ENCODE assay signal across 12 cellular contexts in the genomic region with DNA sequence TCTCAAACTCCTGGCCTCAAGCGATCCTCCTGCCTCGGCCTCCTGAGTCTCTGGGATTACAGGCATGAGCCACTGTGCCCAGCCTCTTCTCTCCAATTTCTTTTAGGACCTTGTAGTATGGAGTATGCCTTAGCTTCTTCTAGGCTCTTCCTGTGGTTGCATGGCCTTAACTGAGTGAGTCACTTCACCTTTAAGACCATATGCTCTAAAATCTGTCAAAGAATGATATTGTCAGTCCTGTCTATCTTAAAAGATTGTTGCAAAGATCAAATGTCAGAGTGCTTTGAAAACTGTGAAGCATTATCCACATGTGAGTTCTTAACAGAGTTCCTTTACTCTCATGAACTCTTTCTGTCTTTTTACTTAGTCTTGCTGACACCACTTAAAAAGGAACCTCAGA. TPM values are rescaled to one million over a fixed set of nuclear protein-coding genes. Genes with fewer than 3 reads are reported as not detected.
DNase-seq lines count a peak whose midpoint lies in the region; ATAC-seq and TF ChIP-seq lines count a peak whose summit lies in the region.
"Had no signal": no experiment of that assay in that cellular context is flagged by ENCODE, and none has a peak within 500 bp of the region (broad histone marks: within the 10 kb centered on the region; RNA-seq: fewer than 3 reads in every experiment).

No MANE protein-coding gene starts in this region.

- H3K27me3 ChIP-seq in HCT116 (ENCODE audit: insufficient read depth, low read length) (no peaks in the 10 kb centered on the region), adrenal gland (no peaks in the 10 kb centered on the region)

- H3K27ac ChIP-seq in HCT116 (ENCODE audit: low read depth, low read length) (no peak overlapping the region), mesodermal cell (ENCODE audit: low read depth, low read length, severe bottlenecking) (peak overlapping the region; percentile 34), adrenal gland (peak overlapping the region in 1 of 5 donors; percentile 20)

- CTCF ChIA-PET in HCT116 (lab: Charles Lee): interaction anchor here (0.8 to 1.0 kb wide), 2 partner anchors 8 to 10 kb away, joined by 4 to 6 read pairs; no protein-coding TSS in a partner anchor

- no peaks in the 10 kb centered on the region for H3K36me3 Mint-ChIP-seq in activated naive CD8-positive, alpha-beta T cell treated with anti-CD3 and anti-CD28 coated beads for 36 hours

- H3K4me1 Mint-ChIP-seq in activated naive CD8-positive, alpha-beta T cell treated with anti-CD3 and anti-CD28 coated beads for 36 hours: peaks cover 29% of the 10 kb centered on the region

- peak overlapping the region; percentile 47 for H3K27ac Mint-ChIP-seq in activated naive CD8-positive, alpha-beta T cell treated with anti-CD3 and anti-CD28 coated beads for 36 hours
- H3K27ac Mint-ChIP-seq: memory B cell had no signal

- no peaks in the 10 kb centered on the region for H3K27me3 Mint-ChIP-seq in activated naive CD8-positive, alpha-beta T cell treated with anti-CD3 and anti-CD28 coated beads for 36 hours
- H3K27me3 Mint-ChIP-seq: memory B cell had no signal

- TF ChIP-seq CTCF in HCT116 (IDR thresholded peaks at IDR 0.05 in 2 of 3, conservative IDR thresholded peaks at IDR 0.05 in 1 of 3; ENCODE audit: borderline replicate concordance in 1 of 3, insufficient read depth in 1 of 3, low read depth in 2 of 3, low read length in 2 of 3) (no peak), adrenal gland (IDR thresholded peaks at IDR 0.05) (no peak)

- no peak overlapping the region for H2AFZ ChIP-seq in HCT116 (ENCODE audit: low read depth, low read length, poor library complexity, severe bottlenecking)

- H3K4me1 ChIP-seq in HCT116 (ENCODE audit: control insufficient read depth in 1 of 2, insufficient read depth in 2 of 2, low read length in 2 of 2): peaks cover 22 to 42% of the 10 kb centered on the region in 2 experiments
- peaks cover 27% of the 10 kb centered on the region for H3K4me1 ChIP-seq in mesodermal cell (ENCODE audit: control insufficient read depth, insufficient read depth, low read length, poor library complexity, severe bottlenecking)
- peaks cover 21 to 25% of the 10 kb centered on the region in 2 donors for H3K4me1 ChIP-seq in adrenal gland (replicated peaks in 1 of 2)

- H3K36me3 ChIP-seq in HCT116 (ENCODE audit: control insufficient read depth in 1 of 2, insufficient read depth in 2 of 2, low read length in 2 of 2): no peaks in the 10 kb centered on the region
- H3K36me3 ChIP-seq in mesodermal cell (ENCODE audit: control insufficient read depth, insufficient read depth, low read length): peaks cover 27% of the 10 kb centered on the region
- H3K36me3 ChIP-seq in adrenal gland (replicated peaks in 1 of 2): no peaks in the 10 kb centered on the region
- H3K36me3 ChIP-seq: thoracic aorta had no signal

- no peaks in the 10 kb centered on the region for H3K9me3 Mint-ChIP-seq in activated naive CD8-positive, alpha-beta T cell treated with anti-CD3 and anti-CD28 coated beads for 36 hours
- H3K9me3 Mint-ChIP-seq: memory B cell had no signal

- no peak overlapping the region for H3K4me3 ChIP-seq in HCT116 (replicated peaks in 1 of 2; ENCODE audit: low read depth in 1 of 2, low read length in 2 of 2)
- H3K4me3 ChIP-seq in mesodermal cell (ENCODE audit: extremely low read depth, insufficient read depth, low read length, poor library complexity, severe bottlenecking): no peak overlapping the region
- H3K4me3 ChIP-seq in adrenal gland: no peak overlapping the region
- H3K4me3 ChIP-seq: thoracic aorta had no signal

- POLR2A ChIA-PET in HCT116 (lab: Charles Lee): interaction anchor here (1.0 kb wide), 1 partner anchor 10 kb away, joined by 4 read pairs; no protein-coding TSS in a partner anchor

- H3K4me3 Mint-ChIP-seq in activated naive CD8-positive, alpha-beta T cell treated with anti-CD3 and anti-CD28 coated beads for 36 hours: no peak overlapping the region
- H3K4me3 Mint-ChIP-seq: memory B cell had no signal

- RAD21 ChIA-PET in HCT116 (lab: Charles Lee; ENCODE audit: low non-redundant PET in 1 of 2, low total read pairs in 2 of 2, uncharacterized antibody in 2 of 2, unreplicated experiment in 2 of 2): interaction anchor here in 1 of 2 experiments (0.6 to 0.7 kb wide), 2 partner anchors 37 to 150 kb away, joined by 3 to 4 read pairs; a partner anchor contains a TSS

- peak; percentile 21 for ATAC-seq in HCT116

- H3K9me2 ChIP-seq in HCT116 (ENCODE audit: insufficient read depth): no peaks in the 10 kb centered on the region

- peak; percentile 65 for DNase-seq in A172 (ENCODE audit: low spot score)
- no peak for DNase-seq in HCT116 (ENCODE audit: low read depth, low spot score)
- DNase-seq in activated naive CD8-positive, alpha-beta T cell treated with anti-CD3 and anti-CD28 coated beads for 36 hours: no peak
- no peak for DNase-seq in adrenal gland
- DNase-seq in NCI-H1092 treated with DMSO at 0.1 percent for 48 hours (lab: John Stamatoyannopoulos, UW): no peak
- no peak for DNase-seq in iPS-NIHi7 (ENCODE audit: extremely low spot score)
- no peak for DNase-seq in GM19238 (ENCODE audit: insufficient read length, low spot score)
- DNase-seq: activated gamma-delta T cell, NCI-H187 treated with DMSO at 0.1 percent for 48 hours had no signal

- no peaks in the 10 kb centered on the region for H3K79me2 ChIP-seq in HCT116 (ENCODE audit: insufficient read depth, low read length)

- no TSS peak for BruUV-seq in HCT116 (replicated peaks; lab: Mats Ljungman, UMichigan)

- intact Hi-C loops in HCT116 (cut with micrococcal nuclease) (no loop called here), adrenal gland (cut with DNase I) (no loop called here)

- TF ChIP-seq POLR2A in HCT116 (IDR thresholded peaks at IDR 0.05; ENCODE audit: borderline replicate concordance, extremely low read depth, insufficient read depth, insufficient read length) (no peak), adrenal gland (IDR thresholded peaks at IDR 0.05) (no peak)

- no peaks in the 10 kb centered on the region for H3K9me3 ChIP-seq in HCT116 (ENCODE audit: control insufficient read depth in 1 of 2, insufficient read depth in 1 of 2, low read depth in 1 of 2, low read length in 2 of 2)
- no peaks in the 10 kb centered on the region for H3K9me3 ChIP-seq in mesodermal cell (ENCODE audit: control insufficient read depth, low read length)
- no peaks in the 10 kb centered on the region for H3K9me3 ChIP-seq in adrenal gland (replicated peaks in 1 of 3)
- H3K9me3 ChIP-seq: thoracic aorta had no signal

- no peaks in the 10 kb centered on the region for H4K20me1 ChIP-seq in HCT116 (ENCODE audit: insufficient read depth)

- WGBS in mesodermal cell (ENCODE audit: insufficient coverage in 2 of 2), 2 experiments: 88 to 94% methylated on average over 2 of the region's 2 CpGs
- WGBS in adrenal gland, 4 donors: 94 to 100% (median 97%) methylated on average over 2 of the region's 2 CpGs

- H3K4me2 ChIP-seq in HCT116 (ENCODE audit: low read length): peak overlapping the region; percentile 44

- peak overlapping the region; percentile 15; the same call in 1 of the 2 replicates for H3K9ac ChIP-seq in HCT116 (ENCODE audit: low read length)

- no peak for TF ChIP-seq RAD21 in HCT116 (IDR thresholded peaks at IDR 0.05; ENCODE audit: low read depth)

TF ChIP-seq in HCT116, 20 proteins besides CTCF, POLR2A, EP300 and RAD21:
- TF ChIP-seq, protein P1, sequence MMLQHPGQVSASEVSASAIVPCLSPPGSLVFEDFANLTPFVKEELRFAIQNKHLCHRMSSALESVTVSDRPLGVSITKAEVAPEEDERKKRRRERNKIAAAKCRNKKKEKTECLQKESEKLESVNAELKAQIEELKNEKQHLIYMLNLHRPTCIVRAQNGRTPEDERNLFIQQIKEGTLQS (IDR thresholded peaks at IDR 0.05): no peak
- TF ChIP-seq CEBPB (IDR thresholded peaks at IDR 0.05; ENCODE audit: low read depth) (no peak), ELF1 (IDR thresholded peaks at IDR 0.05; ENCODE audit: borderline replicate concordance, low read depth) (no peak), EZH2 (IDR thresholded peaks at IDR 0.05) (no peak), YY1 (IDR thresholded peaks at IDR 0.05; ENCODE audit: extremely low read depth, insufficient replicate concordance, low read depth, low read length) (no peak), SIN3A (IDR thresholded peaks at IDR 0.05; ENCODE audit: low read depth) (no peak), ZFX (IDR thresholded peaks at IDR 0.05) (no peak), SP1 (IDR thresholded peaks at IDR 0.05; ENCODE audit: low read depth) (no peak), TCF7L2 (IDR thresholded peaks at IDR 0.05; ENCODE audit: borderline replicate concordance, extremely low read depth, insufficient read depth, insufficient read length) (no peak), CBX3 (IDR thresholded peaks at IDR 0.05; ENCODE audit: low read depth) (no peak), FOSL1 (IDR thresholded peaks at IDR 0.05; ENCODE audit: low read depth) (no peak), SRF (IDR thresholded peaks at IDR 0.05; ENCODE audit: low read depth) (no peak)
- TF ChIP-seq, protein P2, sequence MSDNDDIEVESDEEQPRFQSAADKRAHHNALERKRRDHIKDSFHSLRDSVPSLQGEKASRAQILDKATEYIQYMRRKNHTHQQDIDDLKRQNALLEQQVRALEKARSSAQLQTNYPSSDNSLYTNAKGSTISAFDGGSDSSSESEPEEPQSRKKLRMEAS (IDR thresholded peaks at IDR 0.05): no peak

RNA-seq across cellular contexts. Expression of a gene that starts 37.2 kb away (rescaled TPM):
- 41.9 and 44.6 TPM in 2 replicates for total RNA-seq in A172 (2014; rRNA removed; shearing (Covaris generic))
- total RNA-seq in HCT116 (2021; ENCODE audit: unreplicated experiment): 37.1 TPM
- polyA plus RNA-seq in HCT116 (2012): 22.3 and 25.3 TPM in 2 replicates
- total RNA-seq in activated naive CD8-positive, alpha-beta T cell treated with anti-CD3 and anti-CD28 coated beads for 36 hours: 1 to 10 TPM; 5.3 to 6.4 TPM
- polyA plus RNA-seq in mesodermal cell (2013, experiment 1 of 2): 84.7 TPM
- polyA plus RNA-seq in mesodermal cell (2013, experiment 2 of 2): 79.8 TPM
- 100 to 1,000 TPM in 4 of 8 donors, 10 to 100 TPM in 4; 88.2 to 120 (median 102) TPM for total RNA-seq in adrenal gland
- 100 to 1,000 TPM in 1 of 3 donors, 10 to 100 TPM in 2; 38.5 to 161 (median 42.8) TPM for polyA plus RNA-seq in adrenal gland
